In the genomic region with DNA sequence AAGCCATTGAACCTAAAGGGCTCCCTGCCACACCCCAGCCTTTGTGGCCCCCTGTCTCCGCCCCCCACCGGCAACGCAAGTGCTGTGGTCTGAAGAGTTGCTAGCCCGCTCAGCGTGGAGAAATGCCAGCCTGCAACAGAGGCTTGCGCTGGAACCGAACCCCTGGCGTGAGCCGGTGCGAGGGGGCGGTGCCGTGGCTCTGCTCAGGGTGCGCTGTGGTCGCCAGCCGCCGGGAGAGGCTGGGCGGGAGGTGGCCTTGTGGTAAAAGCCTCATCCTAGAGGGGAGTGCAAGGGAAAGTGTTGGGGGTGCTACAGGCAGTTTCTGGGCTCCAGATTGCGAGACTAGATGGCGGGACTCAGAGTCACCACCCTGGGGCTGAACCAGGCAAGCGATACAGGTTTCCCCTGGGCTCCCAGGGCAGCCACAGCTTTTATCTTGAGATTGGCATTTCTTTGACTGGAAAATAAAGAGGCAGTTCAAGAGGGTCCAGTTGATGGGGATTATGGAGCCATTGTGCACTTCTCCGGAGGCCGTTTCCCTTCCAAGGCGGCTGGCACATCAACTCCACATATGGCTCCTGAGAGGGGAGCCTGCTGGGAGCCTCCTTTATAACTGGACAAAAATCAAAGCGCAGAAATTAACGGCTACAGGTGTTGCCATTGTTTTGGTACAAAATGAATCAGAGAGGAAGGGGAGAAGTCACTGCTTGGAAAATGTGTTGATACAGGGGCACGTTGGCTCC, we compare ENCODE assay signal across 8 cellular contexts. TPM values are rescaled to one million over a fixed set of nuclear protein-coding genes. Genes with fewer than 3 reads are reported as not detected.
DNase-seq lines count a peak whose midpoint lies in the region; ATAC-seq, FAIRE-seq and TF ChIP-seq lines count a peak whose summit lies in the region.

No MANE protein-coding gene starts in this region.

- ATAC-seq in A549 (no peak), GM18498 (IDR thresholded peaks at IDR 0.05; ENCODE audit: unreplicated experiment) (no peak), HG03097 (IDR thresholded peaks at IDR 0.05; ENCODE audit: low FRiP score, unreplicated experiment) (no peak)

- H3K36me3 Mint-ChIP-seq in H9 (ENCODE audit: insufficient read depth in 1 of 3, low read depth in 3 of 3): no peaks in the 10 kb centered on the region
- H3K36me3 Mint-ChIP-seq in endothelial cell (ENCODE audit: low read depth, unreplicated experiment): peaks cover 2% of the 10 kb centered on the region

- H4K8ac ChIP-seq in H9 (replicated peaks; ENCODE audit: insufficient read length, low read depth, low read length): no peak overlapping the region

- no peak overlapping the region for H3K4ac ChIP-seq in H9 (ENCODE audit: low read depth, low read length)

- H3K36me3 ChIP-seq in neuron (ENCODE audit: insufficient read depth, low read length): no peaks in the 10 kb centered on the region

- H3K9me3 Mint-ChIP-seq in H9 (no peaks in the 10 kb centered on the region), endothelial cell (ENCODE audit: unreplicated experiment) (no peaks in the 10 kb centered on the region)

- H3K4me1 Mint-ChIP-seq in H9 (peaks cover 26 to 39% of the 10 kb centered on the region in 2 experiments), endothelial cell (ENCODE audit: unreplicated experiment) (peaks cover 3% of the 10 kb centered on the region)

- no peak overlapping the region for H3K27ac Mint-ChIP-seq in H9
- no peak overlapping the region for H3K27ac Mint-ChIP-seq in endothelial cell (ENCODE audit: unreplicated experiment)

- no peak overlapping the region for H3K27ac ChIP-seq in A549
- no peak overlapping the region for H3K27ac ChIP-seq in H9 (ENCODE audit: insufficient read length, low read depth, low read length)

- CTCF ChIA-PET in A549 (lab: Yijun Ruan, JAX): interaction anchor here (1.0 to 1.6 kb wide), 3 partner anchors 10 to 18 kb away, joined by 3 to 4 read pairs (median 3); no protein-coding TSS in a partner anchor

- H3K56ac ChIP-seq in H9 (ENCODE audit: insufficient read length, low read depth, low read length): no peak overlapping the region

- H3K4me3 Mint-ChIP-seq in H9 (peak overlapping the region; percentile 53 to 87), endothelial cell (ENCODE audit: unreplicated experiment) (peak overlapping the region; percentile 81)

- no peaks in the 10 kb centered on the region for H3K9me3 ChIP-seq in A549
- no peaks in the 10 kb centered on the region for H3K9me3 ChIP-seq in H9 (ENCODE audit: control insufficient read depth, low read depth, low read length)
- H3K9me3 ChIP-seq in neuron (ENCODE audit: low read length): no peaks in the 10 kb centered on the region

- no peak overlapping the region for H2BK20ac ChIP-seq in H9 (ENCODE audit: low read depth, low read length, poor library complexity, severe bottlenecking)

- no peak overlapping the region for H3T11ph ChIP-seq in H9 (ENCODE audit: low read length)

- no peak for TF ChIP-seq POLR2A in A549 (IDR thresholded peaks at IDR 0.05; ENCODE audit: low read length)

- H2AK5ac ChIP-seq in H9 (ENCODE audit: insufficient read length, low read length): no peak overlapping the region

- H4K20me1 ChIP-seq in H9 (ENCODE audit: control insufficient read depth, insufficient read depth, insufficient read length): no peaks in the 10 kb centered on the region

- peaks cover 24% of the 10 kb centered on the region for H3K23me2 ChIP-seq in H9 (ENCODE audit: insufficient read length, low read depth, low read length, poor library complexity, severe bottlenecking)

- WGBS in A549 (ENCODE audit: missing lambda C conversion rate): 33% methylated on average over 21 of the region's 26 CpGs
- no CpG with 5 or more reads among the region's 26 CpGs for WGBS in H9 (ENCODE audit: extremely low coverage, insufficient read length, low lambda C conversion rate)

- H3K4me3 ChIP-seq in A549 (peak overlapping the region; percentile 58; the same call in 1 of the 3 replicates), neuron (ENCODE audit: low read length) (peak overlapping the region; percentile 61)

- peaks cover 20% of the 10 kb centered on the region; the same call in 2 of the 3 replicates for H3K4me1 ChIP-seq in A549
- no peaks in the 10 kb centered on the region; the same call in 1 of the 2 replicates for H3K4me1 ChIP-seq in H9 (ENCODE audit: insufficient read depth, low read length)
- peaks cover 38% of the 10 kb centered on the region for H3K4me1 ChIP-seq in neuron (ENCODE audit: insufficient read depth, low read length)

- POLR2A ChIA-PET in A549 (lab: Yijun Ruan, JAX): no interaction called here

- H2AFZ ChIP-seq in H9 (ENCODE audit: low read length): no peak overlapping the region
- H2AFZ ChIP-seq in neuron (ENCODE audit: low read depth, low read length): peak overlapping the region; percentile 55

- no peak overlapping the region for H3K18ac ChIP-seq in H9 (ENCODE audit: insufficient read length, low read depth, low read length)

- H3K9ac ChIP-seq in H9 (ENCODE audit: extremely low read depth, insufficient read length, low read length): no peak overlapping the region

- H3K23ac ChIP-seq in H9 (ENCODE audit: insufficient read length, low read depth, low read length): no peak overlapping the region

- H4K91ac ChIP-seq in H9 (ENCODE audit: insufficient read length, low read depth, low read length): no peak overlapping the region

- DNase-seq in A549 (ENCODE audit: low read depth in 1 of 2, low spot score in 1 of 2) (no peak), H9 (peak; percentile 61), endothelial cell (ENCODE audit: low spot score) (no peak), GDM1 (lab: John Stamatoyannopoulos, UW) (no peak)
- DNase-seq in activated CD4-positive, alpha-beta T cell treated with anti-CD3 and anti-CD28 coated beads for 1 hour: peak; percentile 19

- H3K27me3 Mint-ChIP-seq in H9 (ENCODE audit: low read depth): peaks cover 92% of the 10 kb centered on the region
- H3K27me3 Mint-ChIP-seq in endothelial cell (ENCODE audit: unreplicated experiment): peaks cover 9% of the 10 kb centered on the region

- H4K5ac ChIP-seq in H9 (ENCODE audit: insufficient read length, low read depth, low read length): no peak overlapping the region

- TF ChIP-seq RAD21 in A549 (conservative IDR thresholded peaks at IDR 0.05 in 1 of 2, IDR thresholded peaks at IDR 0.05 in 1 of 2): no peak

- TF ChIP-seq EP300 in A549 (IDR thresholded peaks at IDR 0.05): no peak

- no peak overlapping the region for H2BK12ac ChIP-seq in H9 (ENCODE audit: insufficient read length, low read depth, low read length)

- no peaks in the 10 kb centered on the region for H3K79me1 ChIP-seq in H9 (ENCODE audit: insufficient read depth, low read depth, low read length, poor library complexity, severe bottlenecking)

- no peaks in the 10 kb centered on the region for H3K79me2 ChIP-seq in H9 (ENCODE audit: insufficient read depth, low read length)

- H3K4me2 ChIP-seq in A549: peak overlapping the region; percentile 94
- peak overlapping the region; percentile 78 for H3K4me2 ChIP-seq in H9 (ENCODE audit: insufficient read depth, insufficient read length, low read length)

- FAIRE-seq in A549 (lab: Jason Lieb, UNC): no peak

- no peak overlapping the region for H2BK15ac ChIP-seq in H9 (ENCODE audit: low read depth, low read length)

- no peak overlapping the region for H3K14ac ChIP-seq in H9 (ENCODE audit: insufficient read depth, low read length)

- TF ChIP-seq CTCF in A549 (IDR thresholded peaks at IDR 0.05) (no peak), H9 (conservative IDR thresholded peaks at IDR 0.05) (no peak), endothelial cell (IDR thresholded peaks at IDR 0.05; ENCODE audit: unreplicated experiment) (no peak)

- peaks cover 50% of the 10 kb centered on the region for H3K27me3 ChIP-seq in H9 (ENCODE audit: insufficient read depth, low read length)
- no peaks in the 10 kb centered on the region for H3K27me3 ChIP-seq in neuron (ENCODE audit: insufficient read depth, low read length)

- H2BK5ac ChIP-seq in H9 (ENCODE audit: insufficient read length, low read length): no peak overlapping the region

- no peak overlapping the region for H2BK120ac ChIP-seq in H9 (ENCODE audit: low read depth, low read length, poor library complexity, severe bottlenecking)

TF ChIP-seq in A549, 52 proteins besides CTCF, POLR2A, EP300 and RAD21 (continues in another document):
- TF ChIP-seq, protein P1, sequence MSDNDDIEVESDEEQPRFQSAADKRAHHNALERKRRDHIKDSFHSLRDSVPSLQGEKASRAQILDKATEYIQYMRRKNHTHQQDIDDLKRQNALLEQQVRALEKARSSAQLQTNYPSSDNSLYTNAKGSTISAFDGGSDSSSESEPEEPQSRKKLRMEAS (IDR thresholded peaks at IDR 0.05): no peak
- TF ChIP-seq, protein P2, sequence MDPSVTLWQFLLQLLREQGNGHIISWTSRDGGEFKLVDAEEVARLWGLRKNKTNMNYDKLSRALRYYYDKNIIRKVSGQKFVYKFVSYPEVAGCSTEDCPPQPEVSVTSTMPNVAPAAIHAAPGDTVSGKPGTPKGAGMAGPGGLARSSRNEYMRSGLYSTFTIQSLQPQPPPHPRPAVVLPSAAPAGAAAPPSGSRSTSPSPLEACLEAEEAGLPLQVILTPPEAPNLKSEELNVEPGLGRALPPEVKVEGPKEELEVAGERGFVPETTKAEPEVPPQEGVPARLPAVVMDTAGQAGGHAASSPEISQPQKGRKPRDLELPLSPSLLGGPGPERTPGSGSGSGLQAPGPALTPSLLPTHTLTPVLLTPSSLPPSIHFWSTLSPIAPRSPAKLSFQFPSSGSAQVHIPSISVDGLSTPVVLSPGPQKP (IDR thresholded peaks at IDR 0.05; ENCODE audit: low read depth, low read length): no peak
- no peak for TF ChIP-seq ESRRA (IDR thresholded peaks at IDR 0.05; ENCODE audit: borderline replicate concordance, low read length)
- no peak for TF ChIP-seq ZNF302 (CRISPR knock-in tag; IDR thresholded peaks at IDR 0.05)
- TF ChIP-seq SMC3 (IDR thresholded peaks at IDR 0.05): no peak
- TF ChIP-seq, protein P3, sequence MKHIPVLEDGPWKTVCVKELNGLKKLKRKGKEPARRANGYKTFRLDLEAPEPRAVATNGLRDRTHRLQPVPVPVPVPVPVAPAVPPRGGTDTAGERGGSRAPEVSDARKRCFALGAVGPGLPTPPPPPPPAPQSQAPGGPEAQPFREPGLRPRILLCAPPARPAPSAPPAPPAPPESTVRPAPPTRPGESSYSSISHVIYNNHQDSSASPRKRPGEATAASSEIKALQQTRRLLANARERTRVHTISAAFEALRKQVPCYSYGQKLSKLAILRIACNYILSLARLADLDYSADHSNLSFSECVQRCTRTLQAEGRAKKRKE (CRISPR knock-in tag; IDR thresholded peaks at IDR 0.05; ENCODE audit: low read depth): no peak
- no peak for TF ChIP-seq MYC (IDR thresholded peaks at IDR 0.05; ENCODE audit: borderline replicate concordance, low read length)
- no peak for TF ChIP-seq HOXB5 (CRISPR knock-in tag; IDR thresholded peaks at IDR 0.05)
- no peak for TF ChIP-seq NFE2L2 (conservative IDR thresholded peaks at IDR 0.05; ENCODE audit: low read length)

RNA-seq across cellular contexts. Expression of a gene that starts 2.3 kb away (rescaled TPM):
- polyA plus RNA-seq in A549 (2011; rRNA removed): 0.50 and 1.4 TPM in 2 replicates
- polyA plus RNA-seq in A549 (2012; cell fraction: cytosol; rRNA removed): 0.01 and 0.05 TPM in 2 replicates
- polyA plus RNA-seq in A549 (2012; cell fraction: nucleus; rRNA removed): 0.06 and 0.45 TPM in 2 replicates
- 0.12 to 0.18 TPM (median 0.13 TPM) in 3 replicates for polyA plus RNA-seq in A549 (2017; fragmentation: RNase III; extraction: RNeasy Plus Mini Kit Qiagen cat#74134 plus additional on column Dnase treatment)
- polyA minus RNA-seq in A549 (2011; rRNA and poly(A)+ RNA removed): 1.1 and 1.2 TPM in 2 replicates
- 0.53 and 1.2 TPM in 2 replicates for total RNA-seq in H9 (2021)
- total RNA-seq in endothelial cell (ENCODE audit: unreplicated experiment): 1.1 TPM

Comparison
In these comparisons a context has a peak if more than half of its experiments do, and no peak if none do; other contexts are left out.
1. DNase-seq: peak in H9 (single experiment) and activated CD4-positive, alpha-beta T cell treated with anti-CD3 and anti-CD28 coated beads for 1 hour (single experiment); none in A549 (0 of 2), endothelial cell (single experiment) and GDM1 (single experiment).